Comparison of ENCODE assay signal across 9 cellular contexts in the genomic region with DNA sequence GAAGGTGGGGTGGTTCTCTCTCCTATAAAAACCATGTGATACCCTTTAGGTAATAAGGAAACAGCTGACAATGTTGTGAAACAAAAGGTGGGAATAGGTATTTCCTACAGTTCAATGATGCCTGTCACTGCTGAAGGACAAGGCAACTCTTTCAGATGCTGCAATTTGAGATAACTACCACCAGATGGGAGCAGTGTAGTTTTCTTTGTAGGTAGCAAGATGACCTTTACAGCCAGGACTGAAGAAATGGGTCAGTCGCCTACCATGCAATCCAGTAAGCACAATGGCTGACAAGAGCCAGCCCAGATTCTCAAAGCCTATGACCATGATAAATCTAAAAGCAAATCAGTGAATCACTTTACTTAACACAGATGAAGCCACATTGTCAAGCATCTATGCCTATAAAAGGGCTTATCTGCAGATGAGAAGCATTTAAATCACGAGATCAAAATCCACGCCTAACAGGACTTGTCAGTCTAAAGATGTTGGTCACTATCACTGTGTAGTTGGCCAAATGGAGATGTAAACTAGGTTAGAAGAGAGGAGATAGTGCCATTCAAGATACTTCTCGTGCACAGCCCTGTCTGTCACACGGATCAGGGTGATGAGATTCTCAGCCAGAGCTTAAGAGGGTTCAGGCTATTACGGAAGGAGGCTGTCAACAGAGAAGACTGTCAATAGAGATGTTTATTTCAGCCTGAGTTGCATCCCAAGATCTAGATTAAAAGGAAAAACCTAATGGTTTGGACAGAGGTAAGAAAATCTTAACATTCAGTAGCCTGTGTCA.
A peak's percentile ranks its signal among the peaks of the same experiment; 100 is the strongest.
DNase-seq lines count a peak whose midpoint lies in the region; ATAC-seq and TF ChIP-seq lines count a peak whose summit lies in the region.
"Had no signal": no experiment of that assay in that cellular context is flagged by ENCODE, and none has a peak within 500 bp of the region (broad histone marks: within the 10 kb centered on the region; RNA-seq: fewer than 3 reads in every experiment).

No MANE protein-coding gene starts in this region.

- H3K9me3 Mint-ChIP-seq in nephron, result no peaks in the 10 kb centered on the region
- H3K9me3 Mint-ChIP-seq: IgD-negative memory B cell had no signal

- H3K4me3 Mint-ChIP-seq in nephron, result no peak overlapping the region
- H3K4me3 Mint-ChIP-seq: IgD-negative memory B cell had no signal

- H3K27ac Mint-ChIP-seq in nephron, result no peak overlapping the region
- H3K27ac Mint-ChIP-seq: IgD-negative memory B cell had no signal

- H3K4me3 ChIP-seq in BJ (ENCODE audit: low read depth, low read length) (no peak overlapping the region), Karpas-422 (ENCODE audit: low read length) (no peak overlapping the region)

- TF ChIP-seq CTCF in BJ (IDR thresholded peaks at IDR 0.05; ENCODE audit: insufficient read depth, low read depth, low read length) (peak; percentile 59), nephron (IDR thresholded peaks at IDR 0.05; ENCODE audit: unreplicated experiment in 3 of 3) (peak; percentile 43 to 63 (median 48))

- H2AFZ ChIP-seq in Karpas-422 (ENCODE audit: low read length), result no peak overlapping the region

- peaks cover 7% of the 10 kb centered on the region for H3K4me1 Mint-ChIP-seq in nephron

- H4K20me1 ChIP-seq in Karpas-422 (ENCODE audit: insufficient read depth, low read depth, low read length), result peaks cover 16% of the 10 kb centered on the region

- H3K9ac ChIP-seq in Karpas-422 (ENCODE audit: low read length), result no peak overlapping the region

- H3K27me3 ChIP-seq in BJ (ENCODE audit: control insufficient read depth, insufficient read depth, low read length) (no peaks in the 10 kb centered on the region), Karpas-422 (ENCODE audit: low read length) (no peaks in the 10 kb centered on the region)

- no peak overlapping the region for H3K27ac ChIP-seq in Karpas-422 (ENCODE audit: low read length)

- H3K4me2 ChIP-seq in Karpas-422 (ENCODE audit: low read depth, low read length, poor library complexity, severe bottlenecking), result no peak overlapping the region

- ATAC-seq in GM18517 (IDR thresholded peaks at IDR 0.05; ENCODE audit: unreplicated experiment) (peak; percentile 69), SK-N-SH treated with all-trans-retinoic acid at 6 μM for 48 hours (peak; percentile 90), esophagus mucosa (peak; percentile 71), HG02885 (IDR thresholded peaks at IDR 0.05; ENCODE audit: poor library complexity, unreplicated experiment) (no peak)

- peaks cover 11% of the 10 kb centered on the region for H3K4me1 ChIP-seq in Karpas-422 (ENCODE audit: low read length)

- H3K27me3 Mint-ChIP-seq in nephron (ENCODE audit: low read depth), result no peaks in the 10 kb centered on the region

- no peaks in the 10 kb centered on the region for H3K9me2 ChIP-seq in Karpas-422 (replicated peaks; ENCODE audit: insufficient read depth, low read length)

- H3K79me2 ChIP-seq in Karpas-422 (ENCODE audit: low read length), result no peaks in the 10 kb centered on the region

- H3K9me3 ChIP-seq in Karpas-422 (ENCODE audit: low read length), result no peaks in the 10 kb centered on the region

- CTCF ChIA-PET in BJ (lab: Yijun Ruan, JAX), result interaction anchor here (0.9 to 2.3 kb wide), 5 partner anchors 9 to 156 kb away, joined by 3 to 14 read pairs (median 4); no protein-coding TSS in a partner anchor

- peaks cover 2% of the 10 kb centered on the region; the same call in 1 of the 2 replicates for H3K36me3 ChIP-seq in BJ (ENCODE audit: control insufficient read depth, insufficient read depth, low read length)
- no peaks in the 10 kb centered on the region for H3K36me3 ChIP-seq in Karpas-422 (ENCODE audit: insufficient read depth, low read length)

- POLR2A ChIA-PET in BJ (lab: Charles Lee), result no interaction called here

- peaks cover 1% of the 10 kb centered on the region for H3K36me3 Mint-ChIP-seq in nephron (ENCODE audit: low read depth)
- H3K36me3 Mint-ChIP-seq: IgD-negative memory B cell had no signal

- DNase-seq in BJ (ENCODE audit: low read depth), result no peak
- DNase-seq in Karpas-422, result peak; percentile 79
- DNase-seq in effector CD4-positive, alpha-beta T cell, result no peak

TF ChIP-seq in SK-N-SH treated with all-trans-retinoic acid at 6 μM for 48 hours, 23 proteins besides CTCF, POLR2A, EP300 and RAD21:
- TF ChIP-seq PPARA (CRISPR knock-in tag; IDR thresholded peaks at IDR 0.05; ENCODE audit: borderline replicate concordance), result no peak
- no peak for TF ChIP-seq OSR1 (CRISPR knock-in tag; IDR thresholded peaks at IDR 0.05)
- TF ChIP-seq ZNF70 (CRISPR knock-in tag; IDR thresholded peaks at IDR 0.05), result no peak
- TF ChIP-seq PATZ1 (CRISPR knock-in tag; IDR thresholded peaks at IDR 0.05; ENCODE audit: borderline replicate concordance), result no peak
- TF ChIP-seq, protein P1, sequence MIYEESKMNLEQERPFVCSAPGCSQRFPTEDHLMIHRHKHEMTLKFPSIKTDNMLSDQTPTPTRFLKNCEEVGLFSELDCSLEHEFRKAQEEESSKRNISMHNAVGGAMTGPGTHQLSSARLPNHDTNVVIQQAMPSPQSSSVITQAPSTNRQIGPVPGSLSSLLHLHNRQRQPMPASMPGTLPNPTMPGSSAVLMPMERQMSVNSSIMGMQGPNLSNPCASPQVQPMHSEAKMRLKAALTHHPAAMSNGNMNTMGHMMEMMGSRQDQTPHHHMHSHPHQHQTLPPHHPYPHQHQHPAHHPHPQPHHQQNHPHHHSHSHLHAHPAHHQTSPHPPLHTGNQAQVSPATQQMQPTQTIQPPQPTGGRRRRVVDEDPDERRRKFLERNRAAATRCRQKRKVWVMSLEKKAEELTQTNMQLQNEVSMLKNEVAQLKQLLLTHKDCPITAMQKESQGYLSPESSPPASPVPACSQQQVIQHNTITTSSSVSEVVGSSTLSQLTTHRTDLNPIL (CRISPR knock-in tag; IDR thresholded peaks at IDR 0.05; ENCODE audit: low read depth), result no peak
- no peak for TF ChIP-seq ISL1 (CRISPR knock-in tag; IDR thresholded peaks at IDR 0.05)
- no peak for TF ChIP-seq POU6F1 (CRISPR knock-in tag; IDR thresholded peaks at IDR 0.05; ENCODE audit: borderline replicate concordance, low read depth)
- no peak for TF ChIP-seq BACH2 (CRISPR knock-in tag; IDR thresholded peaks at IDR 0.05; ENCODE audit: borderline replicate concordance)
- TF ChIP-seq ARNTL (CRISPR knock-in tag; IDR thresholded peaks at IDR 0.05; ENCODE audit: borderline replicate concordance, low read depth), result no peak
- TF ChIP-seq ZNF565 (CRISPR knock-in tag; conservative IDR thresholded peaks at IDR 0.05; ENCODE audit: low read depth), result no peak
- no peak for TF ChIP-seq TOX (CRISPR knock-in tag; IDR thresholded peaks at IDR 0.05; ENCODE audit: borderline replicate concordance)
- TF ChIP-seq SNAI2 (CRISPR knock-in tag; IDR thresholded peaks at IDR 0.05), result no peak
- TF ChIP-seq, protein P2, sequence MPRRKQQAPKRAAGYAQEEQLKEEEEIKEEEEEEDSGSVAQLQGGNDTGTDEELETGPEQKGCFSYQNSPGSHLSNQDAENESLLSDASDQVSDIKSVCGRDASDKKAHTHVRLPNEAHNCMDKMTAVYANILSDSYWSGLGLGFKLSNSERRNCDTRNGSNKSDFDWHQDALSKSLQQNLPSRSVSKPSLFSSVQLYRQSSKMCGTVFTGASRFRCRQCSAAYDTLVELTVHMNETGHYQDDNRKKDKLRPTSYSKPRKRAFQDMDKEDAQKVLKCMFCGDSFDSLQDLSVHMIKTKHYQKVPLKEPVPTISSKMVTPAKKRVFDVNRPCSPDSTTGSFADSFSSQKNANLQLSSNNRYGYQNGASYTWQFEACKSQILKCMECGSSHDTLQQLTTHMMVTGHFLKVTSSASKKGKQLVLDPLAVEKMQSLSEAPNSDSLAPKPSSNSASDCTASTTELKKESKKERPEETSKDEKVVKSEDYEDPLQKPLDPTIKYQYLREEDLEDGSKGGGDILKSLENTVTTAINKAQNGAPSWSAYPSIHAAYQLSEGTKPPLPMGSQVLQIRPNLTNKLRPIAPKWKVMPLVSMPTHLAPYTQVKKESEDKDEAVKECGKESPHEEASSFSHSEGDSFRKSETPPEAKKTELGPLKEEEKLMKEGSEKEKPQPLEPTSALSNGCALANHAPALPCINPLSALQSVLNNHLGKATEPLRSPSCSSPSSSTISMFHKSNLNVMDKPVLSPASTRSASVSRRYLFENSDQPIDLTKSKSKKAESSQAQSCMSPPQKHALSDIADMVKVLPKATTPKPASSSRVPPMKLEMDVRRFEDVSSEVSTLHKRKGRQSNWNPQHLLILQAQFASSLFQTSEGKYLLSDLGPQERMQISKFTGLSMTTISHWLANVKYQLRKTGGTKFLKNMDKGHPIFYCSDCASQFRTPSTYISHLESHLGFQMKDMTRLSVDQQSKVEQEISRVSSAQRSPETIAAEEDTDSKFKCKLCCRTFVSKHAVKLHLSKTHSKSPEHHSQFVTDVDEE (CRISPR knock-in tag; IDR thresholded peaks at IDR 0.05), result no peak
